Comparison of ENCODE assay signal across 13 cellular contexts in genomic region chr6:147448212-147448611, GRCh38.
DNase-seq lines count a peak whose midpoint lies in the region; ATAC-seq, FAIRE-seq and TF ChIP-seq lines count a peak whose summit lies in the region.
"Had no signal": no experiment of that assay in that cellular context is flagged by ENCODE, and none has a peak within 500 bp of the region (broad histone marks: within the 10 kb centered on the region; RNA-seq: fewer than 3 reads in every experiment).

No MANE protein-coding gene starts in this region.

- H3K36me3 ChIP-seq in HUES6 (ENCODE audit: control insufficient read depth, insufficient read depth, low read length), result no peaks in the 10 kb centered on the region
- no peaks in the 10 kb centered on the region for H3K36me3 ChIP-seq in K562 (ENCODE audit: control insufficient read depth, insufficient read depth, low read length)
- H3K36me3 ChIP-seq: BLaER1 treated with 17β-estradiol and CSF1 and Interleukin-3, amounts not matched to agents 10 nM and 100 nM had no signal

- no peaks in the 10 kb centered on the region for H3K36me3 Mint-ChIP-seq in naive B cell

- peak overlapping the region in 2 of 8 donors; percentile 15 to 27 for H3K4me3 Mint-ChIP-seq in naive B cell

- H3K4me1 Mint-ChIP-seq in naive B cell, result peaks cover 9 to 12% (median 11%) of the 10 kb centered on the region in 3 donors

- H3K4me1 ChIP-seq in HUES6 (ENCODE audit: control insufficient read depth, insufficient read depth, low read length) (peaks cover 36% of the 10 kb centered on the region), K562 (replicated peaks in 1 of 2; ENCODE audit: control insufficient read depth in 2 of 2, insufficient read depth in 2 of 2, low read length in 2 of 2) (peaks cover 3 to 17% of the 10 kb centered on the region in 2 experiments; a peak in 4 of 5 replicates)
- H3K4me1 ChIP-seq: BLaER1 treated with 17β-estradiol and CSF1 and Interleukin-3, amounts not matched to agents 10 nM and 100 nM had no signal

- peak overlapping the region; percentile 61 for H3K4me2 ChIP-seq in K562 (ENCODE audit: insufficient read depth, low read length)
- H3K4me2 ChIP-seq: BLaER1 treated with 17β-estradiol and CSF1 and Interleukin-3, amounts not matched to agents 10 nM and 100 nM had no signal

- H3K9me3 ChIP-seq in HUES6 (ENCODE audit: control insufficient read depth, insufficient read depth, low read depth, low read length) (no peaks in the 10 kb centered on the region), K562 (replicated peaks; ENCODE audit: control insufficient read depth, insufficient read depth, low read depth, low read length) (no peaks in the 10 kb centered on the region)

- ATAC-seq in GM18502 (IDR thresholded peaks at IDR 0.05; ENCODE audit: poor library complexity, unreplicated experiment) (peak; percentile 67), K562 (peak; percentile 95), naive B cell (ENCODE audit: low read depth in 2 of 2) (peak; percentile 18 to 47), GM18870 (IDR thresholded peaks at IDR 0.05; ENCODE audit: unreplicated experiment) (no peak), GM21360 (IDR thresholded peaks at IDR 0.05; ENCODE audit: unreplicated experiment) (no peak)

- CTCF ChIA-PET in K562 (lab: Yijun Ruan, JAX; ENCODE audit: low intra/inter-chr PET ratio), result no interaction called here

- H2AFZ ChIP-seq in K562 (ENCODE audit: low read depth, low read length), result peak overlapping the region; percentile 92

- peaks cover 0 to 18% (median 0%) of the 10 kb centered on the region in 3 donors for H3K27me3 Mint-ChIP-seq in naive B cell

- no TSS peak for BruUV-seq in K562 (replicated peaks; lab: Mats Ljungman, UMichigan)

- H3K9me3 Mint-ChIP-seq in naive B cell, result peaks cover 0 to 5% (median 3%) of the 10 kb centered on the region in 7 donors

- no peak for TF ChIP-seq POLR2A in K562 (conservative IDR thresholded peaks at IDR 0.05)

- peak overlapping the region; percentile 38 for H3K4me3 ChIP-seq in HUES6 (ENCODE audit: low read depth, low read length)
- 0 out of 2 replicates have a peak overlapping the region, but pooled peaks have one; percentile 1 for H3K4me3 ChIP-seq in K562
- H3K4me3 ChIP-seq: BLaER1 treated with 17β-estradiol and CSF1 and Interleukin-3, amounts not matched to agents 10 nM and 100 nM had no signal

- H3K9ac ChIP-seq in HUES6 (ENCODE audit: low read length), result peak overlapping the region; percentile 79
- H3K9ac ChIP-seq in K562 (ENCODE audit: insufficient read depth in 1 of 2, low read depth in 2 of 2, low read length in 2 of 2), result peak overlapping the region in 1 of 2 experiments; percentile 21; a peak in 2 of 4 replicates
- H3K9ac ChIP-seq: BLaER1 treated with 17β-estradiol and CSF1 and Interleukin-3, amounts not matched to agents 10 nM and 100 nM had no signal

- 3% methylated on average over 10 of the region's 10 CpGs for WGBS in K562 (ENCODE audit: insufficient coverage, low coverage, missing lambda C conversion rate)

- in situ Hi-C loops in K562 (cut with MboI), result no loop called here

- TF ChIP-seq CTCF in K562 (IDR thresholded peaks at IDR 0.05 in 2 of 3, conservative IDR thresholded peaks at IDR 0.05 in 1 of 3; ENCODE audit: insufficient read depth in 2 of 3, low read depth in 1 of 3, low read length in 3 of 3), result peak in 1 of 3 experiments; percentile 15; a peak in 1 of 6 replicates

- TF ChIP-seq RAD21 in K562 (CRISPR knock-in tag; conservative IDR thresholded peaks at IDR 0.05 in 1 of 2, IDR thresholded peaks at IDR 0.05 in 1 of 2), result no peak

- H3K79me2 ChIP-seq in K562 (ENCODE audit: control insufficient read depth, insufficient read depth, low read length), result no peaks in the 10 kb centered on the region

- H3K27ac ChIP-seq in HUES6 (ENCODE audit: low read depth, low read length) (peak overlapping the region; percentile 75; the same call in 1 of the 2 replicates), K562 (ENCODE audit: extremely low read depth, low read depth, low read length) (peak overlapping the region; percentile 70; the same call in 2 of the 3 replicates)
- H3K27ac ChIP-seq: BLaER1 treated with 17β-estradiol and CSF1 and Interleukin-3, amounts not matched to agents 10 nM and 100 nM; epithelial cell of prostate had no signal

- FAIRE-seq in K562 (lab: Jason Lieb, UNC), result peak; percentile 67
- FAIRE-seq: GM12892 had no signal

- POLR2A ChIA-PET in K562 (lab: Yijun Ruan, JAX), result interaction anchor here (0.6 kb wide), 1 partner anchor 1274 kb away, joined by 3 read pairs; no protein-coding TSS in a partner anchor

- H3K27ac Mint-ChIP-seq in naive B cell, result no peak overlapping the region

- intact Hi-C loops in K562 (cut with micrococcal nuclease), result no loop called here

- H4K20me1 ChIP-seq in K562 (replicated peaks; ENCODE audit: control insufficient read depth, insufficient read depth, low read length), result no peaks in the 10 kb centered on the region
- H4K20me1 ChIP-seq: BLaER1 treated with 17β-estradiol and CSF1 and Interleukin-3, amounts not matched to agents 10 nM and 100 nM had no signal

- H3K9me1 ChIP-seq in K562 (ENCODE audit: control insufficient read depth, insufficient read depth, low read length), result no peaks in the 10 kb centered on the region

- H3K27me3 ChIP-seq in HUES6 (ENCODE audit: control insufficient read depth, insufficient read depth, low read length), result peaks cover 10% of the 10 kb centered on the region; the same call in 1 of the 2 replicates
- peaks cover 4 to 5% of the 10 kb centered on the region in 2 experiments; a peak in 2 of 5 replicates for H3K27me3 ChIP-seq in K562 (ENCODE audit: control insufficient read depth in 2 of 2, insufficient read depth in 2 of 2, low read length in 2 of 2)
- H3K27me3 ChIP-seq: BLaER1 treated with 17β-estradiol and CSF1 and Interleukin-3, amounts not matched to agents 10 nM and 100 nM had no signal

- DNase-seq in K562 (ENCODE audit: extremely low read depth in 1 of 4, low spot score in 3 of 4) (peak in 2 of 4 experiments; percentile 31 to 75), naive B cell (no peak), NCI-H128 (lab: John Stamatoyannopoulos, UW; ENCODE audit: unreplicated experiment) (no peak), foreskin melanocyte (no peak)
- DNase-seq: NCI-H1417, Right ventricle myocardium superior had no signal

- TF ChIP-seq EP300 in K562 (IDR thresholded peaks at IDR 0.05; ENCODE audit: low read length), result no peak

TF ChIP-seq in K562, 482 proteins besides CTCF, POLR2A, EP300 and RAD21 (continues in another document):
- TF ChIP-seq KLF13 (tag; IDR thresholded peaks at IDR 0.05; ENCODE audit: borderline replicate concordance, low read depth), result no peak
- no peak for TF ChIP-seq ETV5 (CRISPR knock-in tag; IDR thresholded peaks at IDR 0.05; ENCODE audit: low read depth)
- no peak for TF ChIP-seq ZBTB33 (CRISPR knock-in tag; IDR thresholded peaks at IDR 0.05)

Comparison
In these comparisons a context has a peak if more than half of its experiments do, and no peak if none do; other contexts are left out.
1. ATAC-seq: peak in GM18502 (single experiment), K562 (single experiment) and naive B cell (2 of 2); none in GM18870 (single experiment) and GM21360 (single experiment).